Comparison of ENCODE assay signal across 1 cellular context in genomic region chr7:112009081-112009480, GRCh38.
TF ChIP-seq lines count a peak whose summit lies in the region.

No MANE protein-coding gene starts in this region.

TF ChIP-seq in IMR-90, 13 proteins besides CTCF, POLR2A, EP300 and RAD21 (continued from another document):
- TF ChIP-seq USF2 (IDR thresholded peaks at IDR 0.05; ENCODE audit: low read depth, low read length) (no peak), NFE2L2 (IDR thresholded peaks at IDR 0.05; ENCODE audit: low read depth, low read length) (no peak), MXI1 (IDR thresholded peaks at IDR 0.05; ENCODE audit: borderline replicate concordance, low read depth, low read length) (no peak), CHD1 (IDR thresholded peaks at IDR 0.05; ENCODE audit: low read depth, low read length) (no peak), MAZ (IDR thresholded peaks at IDR 0.05; ENCODE audit: borderline replicate concordance, low read depth, low read length) (no peak)
